In the genomic region with DNA sequence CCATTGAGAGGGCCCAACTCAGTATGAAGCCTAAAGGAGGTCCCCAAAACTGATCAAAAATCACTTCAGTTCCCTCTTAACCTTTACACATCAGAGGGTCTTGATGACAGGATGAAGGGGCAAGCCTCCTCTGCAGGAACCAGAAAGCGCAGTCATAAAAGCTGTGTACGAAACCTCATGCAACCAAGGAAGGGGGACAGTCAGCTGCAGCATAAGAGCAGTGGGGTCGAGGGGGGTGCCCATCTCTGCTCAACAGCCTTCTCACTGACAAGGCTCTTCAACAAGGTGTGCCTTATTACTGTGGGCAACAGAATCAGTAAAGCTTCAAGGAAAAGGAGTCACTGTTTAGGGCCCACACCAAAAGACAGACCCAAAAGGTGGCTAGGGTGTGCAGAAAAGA, we compare ENCODE assay signal across 20 cellular contexts.
"Had no signal": no experiment of that assay in that cellular context is flagged by ENCODE, and none has a peak within 500 bp of the region (broad histone marks: within the 10 kb centered on the region; RNA-seq: fewer than 3 reads in every experiment).

No MANE protein-coding gene starts in this region.

- H3K4me3 ChIP-seq: MG63 had no signal

- H3K27me3 ChIP-seq: MG63 had no signal

- DNase-seq: KBM-7, MG63, NCI-H1092, NCI-H1105 treated with DMSO at 0.1 percent for 48 hours, NCI-H1417 treated with DMSO at 0.1 percent for 48 hours, NCI-H187, NCI-H2029, NCI-H2081 treated with DMSO at 0.1 percent for 48 hours, NCI-H2171, NCI-H226, NCI-H446, NCI-H510A, NCI-H524 treated with DMSO at 0.1 percent for 48 hours, NCI-H69, NCI-H774, RPMI8226, SHP77, SK-N-SH, SW 1271 had no signal

- H3K36me3 ChIP-seq: MG63 had no signal

- H3K4me2 ChIP-seq: SK-N-SH had no signal

- H3K9me3 ChIP-seq: MG63, SK-N-SH had no signal

- H3K9me2 ChIP-seq: SK-N-SH had no signal

- H3K27ac ChIP-seq: HL-60 had no signal
